ENCODE assay signal across 8 cellular contexts in the genomic region with DNA sequence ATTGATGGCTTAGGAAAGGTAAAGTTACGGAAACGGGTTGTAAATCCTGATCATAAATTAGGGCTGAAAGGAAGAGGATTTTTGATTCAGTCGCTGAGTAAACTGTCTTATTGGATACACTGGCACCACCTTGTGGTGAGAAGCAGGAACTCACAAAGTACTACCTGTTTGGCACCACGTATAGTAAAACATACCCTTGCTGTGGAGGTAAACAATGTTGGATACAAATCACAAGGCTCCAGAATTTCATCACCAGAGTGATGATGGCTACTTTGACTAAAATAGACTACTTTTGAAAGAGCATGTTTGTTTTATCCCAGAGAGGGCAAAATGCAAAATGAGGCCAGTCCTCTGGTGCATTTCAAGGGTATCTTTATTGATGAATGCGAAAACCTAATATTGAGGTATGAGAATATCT.
DNase-seq lines count a peak whose midpoint lies in the region; ATAC-seq, FAIRE-seq and TF ChIP-seq lines count a peak whose summit lies in the region.

No MANE protein-coding gene starts in this region.

- no peaks in the 10 kb centered on the region for H3K79me1 ChIP-seq in H9 (ENCODE audit: insufficient read depth, low read depth, low read length, poor library complexity, severe bottlenecking)

- no peak overlapping the region for H4K5ac ChIP-seq in H9 (ENCODE audit: insufficient read length, low read depth, low read length)

- H3K79me2 ChIP-seq in H9 (ENCODE audit: insufficient read depth, low read length) = no peaks in the 10 kb centered on the region

- no peak overlapping the region for H2BK5ac ChIP-seq in H9 (ENCODE audit: insufficient read length, low read length)

- H2AK5ac ChIP-seq in H9 (ENCODE audit: insufficient read length, low read length) = no peak overlapping the region

- H3K4me3 Mint-ChIP-seq in H9 = no peak overlapping the region

- POLR2A ChIA-PET in Panc1 (lab: Charles Lee) = no interaction called here

- H3K14ac ChIP-seq in H9 (ENCODE audit: insufficient read depth, low read length) = no peak overlapping the region

- H2AFZ ChIP-seq in H9 (ENCODE audit: low read length) = no peak overlapping the region

- no peak overlapping the region for H3K4ac ChIP-seq in H9 (ENCODE audit: low read depth, low read length)

- H4K8ac ChIP-seq in H9 (replicated peaks; ENCODE audit: insufficient read length, low read depth, low read length) = no peak overlapping the region

- H4K20me1 ChIP-seq in H9 (ENCODE audit: control insufficient read depth, insufficient read depth, insufficient read length) = no peaks in the 10 kb centered on the region

- H3T11ph ChIP-seq in H9 (ENCODE audit: low read length) = no peak overlapping the region

- no peaks in the 10 kb centered on the region for H3K23me2 ChIP-seq in H9 (ENCODE audit: insufficient read length, low read depth, low read length, poor library complexity, severe bottlenecking)

- H3K4me3 ChIP-seq in cardiac muscle cell = no peak overlapping the region
- no peak overlapping the region for H3K4me3 ChIP-seq in Panc1 (ENCODE audit: low read depth in 2 of 2, low read length in 2 of 2)
- H3K4me3 ChIP-seq in brain microvascular endothelial cell (ENCODE audit: low read depth, low read length) = no peak overlapping the region
- H3K4me3 ChIP-seq in kidney (ENCODE audit: low read length in 2 of 2) = no peak overlapping the region

- H3K18ac ChIP-seq in H9 (ENCODE audit: insufficient read length, low read depth, low read length) = no peak overlapping the region

- no peak overlapping the region for H2BK120ac ChIP-seq in H9 (ENCODE audit: low read depth, low read length, poor library complexity, severe bottlenecking)

- no peak overlapping the region for H2BK15ac ChIP-seq in H9 (ENCODE audit: low read depth, low read length)

- H3K9me3 ChIP-seq in cardiac muscle cell (ENCODE audit: low read depth) (no peaks in the 10 kb centered on the region), H9 (ENCODE audit: control insufficient read depth, low read depth, low read length) (no peaks in the 10 kb centered on the region), Panc1 (ENCODE audit: control insufficient read depth, insufficient read depth, low read depth, low read length) (no peaks in the 10 kb centered on the region), kidney (ENCODE audit: control insufficient read depth in 1 of 2, low read length in 2 of 2) (no peaks in the 10 kb centered on the region)

- intact Hi-C loops in cardiac septum (cut with DNase I) (no loop called here), Panc1 (cut with micrococcal nuclease; ENCODE audit: unreplicated experiment) (loop anchor here (5.0 to 10.0 kb wide), 2 partner anchors 173 to 1800 kb away; no protein-coding TSS in a partner anchor), kidney (cut with DNase I) (no loop called here)

- H2BK12ac ChIP-seq in H9 (ENCODE audit: insufficient read length, low read depth, low read length) = no peak overlapping the region

- no CpG with 5 or more reads among the region's 5 CpGs for WGBS in H9 (ENCODE audit: extremely low coverage, insufficient read length, low lambda C conversion rate)

- H4K91ac ChIP-seq in H9 (ENCODE audit: insufficient read length, low read depth, low read length) = no peak overlapping the region

- BruUV-seq in Panc1 (replicated peaks; lab: Mats Ljungman, UMichigan) = no TSS peak

- no peak overlapping the region for H3K4me2 ChIP-seq in H9 (ENCODE audit: insufficient read depth, insufficient read length, low read length)

- peaks cover 4 to 10% of the 10 kb centered on the region in 2 experiments for H3K4me1 Mint-ChIP-seq in H9

- H3K9ac ChIP-seq in H9 (ENCODE audit: extremely low read depth, insufficient read length, low read length) (no peak overlapping the region), kidney (ENCODE audit: low read length in 2 of 2) (no peak overlapping the region)

- in situ Hi-C loops in Panc1 (cut with HindIII; ENCODE audit: low pct_unique_long_range_greater_than_20kb, low sequenced_read_pairs) (no loop called here), brain microvascular endothelial cell (cut with HindIII; ENCODE audit: low pct_ligation_motif_present, low sequenced_read_pairs) (no loop called here)

- no peaks in the 10 kb centered on the region for H3K27me3 Mint-ChIP-seq in H9 (ENCODE audit: low read depth)

- H3K23ac ChIP-seq in H9 (ENCODE audit: insufficient read length, low read depth, low read length) = no peak overlapping the region

- no peak overlapping the region for H3K56ac ChIP-seq in H9 (ENCODE audit: insufficient read length, low read depth, low read length)

- no peaks in the 10 kb centered on the region for H3K9me3 Mint-ChIP-seq in H9

- peak; percentile 75 for FAIRE-seq in kidney (lab: Jason Lieb, UNC)

- H2BK20ac ChIP-seq in H9 (ENCODE audit: low read depth, low read length, poor library complexity, severe bottlenecking) = no peak overlapping the region

- no peak overlapping the region for H3K27ac Mint-ChIP-seq in H9

- CTCF ChIA-PET in Panc1 (lab: Charles Lee) = no interaction called here

- DNase-seq in cardiac muscle cell (ENCODE audit: low read depth in 1 of 2, low spot score in 1 of 2) (peak; percentile 65 to 70), cardiac septum (ENCODE audit: low spot score) (no peak), H9 (peak; percentile 60), LHCN-M2 (ENCODE audit: low read depth) (peak; percentile 35), Panc1 (ENCODE audit: low read depth, low spot score) (no peak), brain microvascular endothelial cell (peak; percentile 54), kidney (no peak)
- DNase-seq in stimulated activated CD4-positive, alpha-beta T cell treated with anti-CD3 and anti-CD28 coated beads, Interleukin-4, amount 100 ng/mL, for 48 hours (ENCODE audit: low read depth in 2 of 2) = peak; percentile 10 to 16

- H3K27ac ChIP-seq in cardiac muscle cell (no peak overlapping the region), H9 (ENCODE audit: insufficient read length, low read depth, low read length) (no peak overlapping the region), Panc1 (ENCODE audit: low read length) (no peak overlapping the region), brain microvascular endothelial cell (no peak overlapping the region), kidney (ENCODE audit: low read depth in 2 of 2, low read length in 2 of 2) (no peak overlapping the region)

- H3K27me3 ChIP-seq in cardiac muscle cell = no peaks in the 10 kb centered on the region
- H3K27me3 ChIP-seq in H9 (ENCODE audit: insufficient read depth, low read length) = no peaks in the 10 kb centered on the region
- H3K27me3 ChIP-seq in Panc1 (ENCODE audit: control insufficient read depth, insufficient read depth, low read length) = 0 out of 2 replicates have a peak, but pooled peaks cover 3% of the 10 kb centered on the region
- H3K27me3 ChIP-seq in brain microvascular endothelial cell (replicated peaks) = no peaks in the 10 kb centered on the region

- no peaks in the 10 kb centered on the region for H3K36me3 Mint-ChIP-seq in H9 (ENCODE audit: insufficient read depth in 1 of 3, low read depth in 3 of 3)

- H3K36me3 ChIP-seq in cardiac muscle cell (no peaks in the 10 kb centered on the region), Panc1 (ENCODE audit: control insufficient read depth, insufficient read depth, low read length) (no peaks in the 10 kb centered on the region), brain microvascular endothelial cell (replicated peaks) (no peaks in the 10 kb centered on the region), kidney (ENCODE audit: control insufficient read depth in 1 of 2, insufficient read depth in 2 of 2, low read length in 2 of 2) (no peaks in the 10 kb centered on the region)

- peak; percentile 88 for ATAC-seq in Panc1

- H3K4me1 ChIP-seq in cardiac muscle cell (ENCODE audit: low read depth) (peaks cover 2% of the 10 kb centered on the region), H9 (ENCODE audit: insufficient read depth, low read length) (no peaks in the 10 kb centered on the region), Panc1 (ENCODE audit: control insufficient read depth, insufficient read depth, low read length) (no peaks in the 10 kb centered on the region), kidney (ENCODE audit: control insufficient read depth in 1 of 2, insufficient read depth in 1 of 2, low read depth in 1 of 2, low read length in 2 of 2) (no peaks in the 10 kb centered on the region)

- TF ChIP-seq CTCF in cardiac muscle cell (IDR thresholded peaks at IDR 0.05; ENCODE audit: low read depth, low read length) (peak; percentile 85), H9 (conservative IDR thresholded peaks at IDR 0.05) (peak; percentile 89), Panc1 (IDR thresholded peaks at IDR 0.05) (peak; percentile 84), brain microvascular endothelial cell (IDR thresholded peaks at IDR 0.05; ENCODE audit: low read depth, low read length, missing control alignments) (peak; percentile 80), kidney (IDR thresholded peaks at IDR 0.05; ENCODE audit: borderline replicate concordance, extremely low read depth, insufficient read depth) (peak; percentile 73)

Comparison
In these comparisons a context has a peak if more than half of its experiments do, and no peak if none do; other contexts are left out.
1. DNase-seq: peak in cardiac muscle cell (2 of 2), H9 (single experiment), LHCN-M2 (single experiment), brain microvascular endothelial cell (single experiment) and stimulated activated CD4-positive, alpha-beta T cell treated with anti-CD3 and anti-CD28 coated beads, Interleukin-4, amount 100 ng/mL, for 48 hours (2 of 2); none in cardiac septum (single experiment), Panc1 (single experiment) and kidney (single experiment).
2. Peak in every context shown above with its lines, with median percentiles within 50 percentile points of each other: CTCF ChIP-seq.